13 cellular contexts compared by ENCODE assay signal in genomic region chr11:114095899-114096298, GRCh38.
"Had no signal": no experiment of that assay in that cellular context is flagged by ENCODE, and none has a peak within 500 bp of the region (broad histone marks: within the 10 kb centered on the region; RNA-seq: fewer than 3 reads in every experiment).

No MANE protein-coding gene starts in this region.

- H3K27me3 ChIP-seq: hepatocyte, neutrophil, vagina had no signal

- H3K27ac Mint-ChIP-seq: activated CD8-positive, alpha-beta T cell treated with anti-CD3 and anti-CD28 coated beads, Interleukin-2, amount 10 ng/mL, durations not matched to agents 7 days and 5 days; activated naive CD8-positive, alpha-beta T cell treated with anti-CD3 and anti-CD28 coated beads, Interleukin-2, amount 50 U/mL, for 24 hours; WTC11 had no signal

- DNase-seq: activated CD4-positive, alpha-beta T cell treated with anti-CD3 and anti-CD28 coated beads for 48 hours; activated CD8-positive, alpha-beta memory T cell treated with anti-CD3 and anti-CD28 coated beads, Interleukin-2, amount 50 U/mL, for 48 hours; activated CD8-positive, alpha-beta T cell treated with anti-CD3 and anti-CD28 coated beads, Interleukin-2, amount 10 ng/mL, durations not matched to agents 7 days and 5 days; activated naive CD4-positive, alpha-beta T cell; activated naive CD8-positive, alpha-beta T cell treated with anti-CD3 and anti-CD28 coated beads, Interleukin-2, amount 50 U/mL, for 24 hours; right cardiac atrium; stimulated activated CD4-positive, alpha-beta T cell treated with anti-CD3 and anti-CD28 coated beads, Interleukin-2, amount 100 ng/mL, for 24 hours; stimulated activated naive CD4-positive, alpha-beta T cell treated with Interleukin-2 at 50 U/mL for 16 hours; T-helper 1 cell had no signal

- H3K27ac ChIP-seq: hepatocyte, neutrophil, vagina had no signal

- H3K36me3 Mint-ChIP-seq: WTC11 had no signal

- H3K27me3 Mint-ChIP-seq: activated naive CD8-positive, alpha-beta T cell treated with anti-CD3 and anti-CD28 coated beads, Interleukin-2, amount 50 U/mL, for 24 hours had no signal

- ATAC-seq: activated CD8-positive, alpha-beta T cell treated with anti-CD3 and anti-CD28 coated beads, Interleukin-2, amount 10 ng/mL, durations not matched to agents 7 days and 5 days; activated naive CD8-positive, alpha-beta T cell treated with anti-CD3 and anti-CD28 coated beads, Interleukin-2, amount 50 U/mL, for 24 hours; right cardiac atrium; WTC11 had no signal

- H3K9me3 Mint-ChIP-seq: activated naive CD8-positive, alpha-beta T cell treated with anti-CD3 and anti-CD28 coated beads, Interleukin-2, amount 50 U/mL, for 24 hours; WTC11 had no signal

- H3K9me3 ChIP-seq: neutrophil, vagina had no signal

- H3K36me3 ChIP-seq: neutrophil had no signal

- H3K4me3 ChIP-seq: hepatocyte, vagina had no signal

- H3K4me2 ChIP-seq: hepatocyte had no signal

- H3K4me3 Mint-ChIP-seq: activated CD8-positive, alpha-beta T cell treated with anti-CD3 and anti-CD28 coated beads, Interleukin-2, amount 10 ng/mL, durations not matched to agents 7 days and 5 days; activated naive CD8-positive, alpha-beta T cell treated with anti-CD3 and anti-CD28 coated beads, Interleukin-2, amount 50 U/mL, for 24 hours; WTC11 had no signal

- H2AFZ ChIP-seq: hepatocyte had no signal
